Comparison of ENCODE assay signal across 10 cellular contexts in genomic region chr13:94419304-94419943, GRCh38.
DNase-seq lines count a peak whose midpoint lies in the region; ATAC-seq and TF ChIP-seq lines count a peak whose summit lies in the region.
"Had no signal": no experiment of that assay in that cellular context is flagged by ENCODE, and none has a peak within 500 bp of the region (broad histone marks: within the 10 kb centered on the region; RNA-seq: fewer than 3 reads in every experiment).

No MANE protein-coding gene starts in this region.

- H3K9me3 ChIP-seq in IMR-90 (ENCODE audit: control insufficient read depth, insufficient read depth, low read length) = no peaks in the 10 kb centered on the region
- H3K9me3 ChIP-seq in transverse colon = no peaks in the 10 kb centered on the region

- TF ChIP-seq EP300 in transverse colon (IDR thresholded peaks at IDR 0.05; ENCODE audit: low read depth) = no peak

- H3K18ac ChIP-seq in IMR-90 (ENCODE audit: low read depth, low read length) = no peak overlapping the region

- H3K27ac Mint-ChIP-seq in stimulated activated naive CD8-positive, alpha-beta T cell treated with anti-CD3 and anti-CD28 coated beads, Interleukin-15, Interleukin-2, amounts not matched to agents 100 ng/mL and 50 ng/mL, for 24 hours = peak overlapping the region; percentile 69

- H3K27ac ChIP-seq in IMR-90 (ENCODE audit: insufficient read depth, low read length) = no peak overlapping the region
- no peak overlapping the region for H3K27ac ChIP-seq in transverse colon
- H3K27ac ChIP-seq: KMS-11 had no signal

- H3K79me1 ChIP-seq in IMR-90 (ENCODE audit: low read depth in 1 of 2, low read length in 2 of 2) = no peaks in the 10 kb centered on the region

- peak; percentile 10 for DNase-seq in activated gamma-delta T cell treated with anti-CD3 and anti-CD28 coated beads, Interleukin-2, amount 50 U/mL, for 16 hours (ENCODE audit: low read depth)
- DNase-seq in activated gamma-delta T cell treated with Interleukin-2 at 50 U/mL for 16 hours (no peak), IMR-90 (peak; percentile 86), amniotic epithelial cell (ENCODE audit: low read depth) (peak; percentile 80), DMS79 treated with DMSO at 0.1 percent for 48 hours (lab: John Stamatoyannopoulos, UW) (no peak), transverse colon (no peak), GM20000 (ENCODE audit: low spot score) (no peak)
- DNase-seq: Calu3 had no signal

- H2BK120ac ChIP-seq in IMR-90 (ENCODE audit: low read depth, low read length) = no peak overlapping the region

- ATAC-seq in IMR-90 (ENCODE audit: low read depth) = peak; percentile 89

- no peak overlapping the region for H3K23ac ChIP-seq in IMR-90 (ENCODE audit: low read depth, low read length)

- H2BK5ac ChIP-seq in IMR-90 (ENCODE audit: low read depth, low read length, poor library complexity, severe bottlenecking) = no peak overlapping the region

- no peak overlapping the region for H2AFZ ChIP-seq in IMR-90 (replicated peaks; ENCODE audit: low read length, poor library complexity)

- no peaks in the 10 kb centered on the region for H3K4me1 ChIP-seq in IMR-90 (ENCODE audit: control insufficient read depth, insufficient read depth, low read length)
- H3K4me1 ChIP-seq in transverse colon = peaks cover 0 to 4% (median 0%) of the 10 kb centered on the region in 4 donors

- no peaks in the 10 kb centered on the region for H4K20me1 ChIP-seq in IMR-90 (ENCODE audit: insufficient read depth, low read length)

- no CpG with 5 or more reads among the region's 1 CpG for whole genome bisulfite sequencing in IMR-90 (ENCODE audit: extremely low coverage in 2 of 2, insufficient read length in 1 of 2), 2 experiments
- WGBS in transverse colon (ENCODE audit: low coverage in 1 of 2), 2 donors = 57 to 60% methylated on average over 1 of the region's 1 CpG

- H3K36me3 Mint-ChIP-seq in stimulated activated naive CD8-positive, alpha-beta T cell treated with anti-CD3 and anti-CD28 coated beads, Interleukin-15, Interleukin-2, amounts not matched to agents 100 ng/mL and 50 ng/mL, for 24 hours (ENCODE audit: low read depth) = peaks cover 24% of the 10 kb centered on the region

- in situ Hi-C loops in IMR-90 (cut with MboI; ENCODE audit: low sequenced_read_pairs) (no loop called here), transverse colon (cut with MboI; ENCODE audit: low pct_ligation_motif_present in 1 of 4, low pct_unique_long_range_greater_than_20kb in 1 of 4, low sequenced_read_pairs in 3 of 4) (no loop called here)

- H4K91ac ChIP-seq in IMR-90 (ENCODE audit: insufficient read depth, low read depth, low read length) = no peak overlapping the region

- H3K4ac ChIP-seq in IMR-90 (ENCODE audit: low read depth, low read length) = no peak overlapping the region

- H3K9ac ChIP-seq in IMR-90 (ENCODE audit: low read depth, low read length) = no peak overlapping the region
- H3K9ac ChIP-seq: KMS-11 had no signal

- H3K36me3 ChIP-seq in IMR-90 (ENCODE audit: control insufficient read depth, insufficient read depth, low read length) (no peaks in the 10 kb centered on the region), transverse colon (no peaks in the 10 kb centered on the region)

- no peaks in the 10 kb centered on the region for H3K27me3 Mint-ChIP-seq in stimulated activated naive CD8-positive, alpha-beta T cell treated with anti-CD3 and anti-CD28 coated beads, Interleukin-15, Interleukin-2, amounts not matched to agents 100 ng/mL and 50 ng/mL, for 24 hours

- dilution Hi-C loops in IMR-90 (cut with HindIII; ENCODE audit: low sequenced_read_pairs, unreplicated experiment) = no loop called here

- TF ChIP-seq POLR2A in IMR-90 (IDR thresholded peaks at IDR 0.05; ENCODE audit: low read depth, low read length) (no peak), transverse colon (IDR thresholded peaks at IDR 0.05) (no peak)

- H2AK9ac ChIP-seq in IMR-90 (replicated peaks; ENCODE audit: low read depth, low read length, poor library complexity) = no peak overlapping the region

- no peak overlapping the region for H2BK20ac ChIP-seq in IMR-90 (ENCODE audit: low read depth, low read length)

- H4K5ac ChIP-seq in IMR-90 (ENCODE audit: low read depth, low read length) = no peak overlapping the region

- no peaks in the 10 kb centered on the region for H3K9me1 ChIP-seq in IMR-90 (ENCODE audit: insufficient read depth, low read length)

- no peak overlapping the region for H3K56ac ChIP-seq in IMR-90 (ENCODE audit: extremely low read depth, insufficient read depth, low read length)

- intact Hi-C loops in IMR-90 (cut with micrococcal nuclease) (no loop called here), transverse colon (cut with DNase I; ENCODE audit: low total_unique reads) (no loop called here)

- H3K9me3 Mint-ChIP-seq in stimulated activated naive CD8-positive, alpha-beta T cell treated with anti-CD3 and anti-CD28 coated beads, Interleukin-15, Interleukin-2, amounts not matched to agents 100 ng/mL and 50 ng/mL, for 24 hours = peaks cover 17% of the 10 kb centered on the region

- H3K4me2 ChIP-seq in IMR-90 (ENCODE audit: low read depth, low read length) = no peak overlapping the region
- H3K4me2 ChIP-seq: KMS-11 had no signal

- POLR2A ChIA-PET in IMR-90 (lab: Charles Lee; ENCODE audit: unreplicated experiment) = no interaction called here

- peak overlapping the region; percentile 79 for H3K4me3 Mint-ChIP-seq in stimulated activated naive CD8-positive, alpha-beta T cell treated with anti-CD3 and anti-CD28 coated beads, Interleukin-15, Interleukin-2, amounts not matched to agents 100 ng/mL and 50 ng/mL, for 24 hours

- H3K4me1 Mint-ChIP-seq in stimulated activated naive CD8-positive, alpha-beta T cell treated with anti-CD3 and anti-CD28 coated beads, Interleukin-15, Interleukin-2, amounts not matched to agents 100 ng/mL and 50 ng/mL, for 24 hours (ENCODE audit: low read depth) = peaks cover 51% of the 10 kb centered on the region

- H3K14ac ChIP-seq in IMR-90 (replicated peaks; ENCODE audit: low read depth, low read length) = no peak overlapping the region

- H2AK5ac ChIP-seq in IMR-90 (ENCODE audit: low read depth, low read length) = no peak overlapping the region

- no TSS peak for BruUV-seq in IMR-90 (replicated peaks; lab: Mats Ljungman, UMichigan)

- no peak for TF ChIP-seq RAD21 in IMR-90 (IDR thresholded peaks at IDR 0.05; ENCODE audit: low read length)

- no peak overlapping the region for H2BK15ac ChIP-seq in IMR-90 (ENCODE audit: low read depth, low read length)

- H3K4me3 ChIP-seq in IMR-90 (ENCODE audit: insufficient read depth, low read depth, low read length) (no peak overlapping the region), transverse colon (no peak overlapping the region)

- H4K8ac ChIP-seq in IMR-90 (ENCODE audit: low read depth in 2 of 2, low read length in 2 of 2) = no peak overlapping the region

- TF ChIP-seq CTCF in IMR-90 (conservative IDR thresholded peaks at IDR 0.05; ENCODE audit: low read depth, low read length) (no peak), transverse colon (IDR thresholded peaks at IDR 0.05) (no peak), GM20000 (IDR thresholded peaks at IDR 0.05; ENCODE audit: extremely low read depth, missing control alignments) (no peak)

- CTCF ChIA-PET in IMR-90 (lab: Yijun Ruan, JAX) = no interaction called here

- H3K27me3 ChIP-seq in IMR-90 (ENCODE audit: control insufficient read depth, insufficient read depth, low read length) = peaks cover 7% of the 10 kb centered on the region
- no peaks in the 10 kb centered on the region for H3K27me3 ChIP-seq in transverse colon

TF ChIP-seq in IMR-90, 13 proteins besides CTCF, POLR2A, EP300 and RAD21:
- peak; percentile 24; the same call in 1 of the 2 replicates for TF ChIP-seq MAFK (IDR thresholded peaks at IDR 0.05; ENCODE audit: low read depth, low read length)
- TF ChIP-seq MXI1 (IDR thresholded peaks at IDR 0.05; ENCODE audit: borderline replicate concordance, low read depth, low read length) = no peak
- TF ChIP-seq ELK1 (IDR thresholded peaks at IDR 0.05; ENCODE audit: borderline replicate concordance, low read depth, low read length) = no peak
- no peak for TF ChIP-seq BHLHE40 (IDR thresholded peaks at IDR 0.05; ENCODE audit: low read depth, low read length)
- TF ChIP-seq MAZ (IDR thresholded peaks at IDR 0.05; ENCODE audit: borderline replicate concordance, low read depth, low read length) = no peak
- no peak for TF ChIP-seq NFE2L2 (IDR thresholded peaks at IDR 0.05; ENCODE audit: low read depth, low read length)
- TF ChIP-seq USF2 (IDR thresholded peaks at IDR 0.05; ENCODE audit: low read depth, low read length) = no peak
- no peak for TF ChIP-seq CHD1 (IDR thresholded peaks at IDR 0.05; ENCODE audit: low read depth, low read length)
- TF ChIP-seq SMC3 (IDR thresholded peaks at IDR 0.05; ENCODE audit: low read depth, low read length) = no peak
- TF ChIP-seq FOS (IDR thresholded peaks at IDR 0.05; ENCODE audit: low read depth, low read length) = 0 out of 2 replicates have a peak, but pooled peaks have one; percentile 25
- peak; percentile 42; the same call in 1 of the 2 replicates for TF ChIP-seq CEBPB (IDR thresholded peaks at IDR 0.05; ENCODE audit: low read depth, low read length)
- TF ChIP-seq RCOR1 (IDR thresholded peaks at IDR 0.05; ENCODE audit: insufficient replicate concordance, low read length) = no peak
- no peak for TF ChIP-seq RFX5 (IDR thresholded peaks at IDR 0.05; ENCODE audit: low read depth, low read length)

Comparison
In these comparisons a context has a peak if more than half of its experiments do, and no peak if none do; other contexts are left out.
1. DNase-seq: peak in activated gamma-delta T cell treated with anti-CD3 and anti-CD28 coated beads, Interleukin-2, amount 50 U/mL, for 16 hours (single experiment), IMR-90 (single experiment) and amniotic epithelial cell (single experiment); none in activated gamma-delta T cell treated with Interleukin-2 at 50 U/mL for 16 hours (single experiment), DMS79 treated with DMSO at 0.1 percent for 48 hours (single experiment), transverse colon (single experiment) and GM20000 (single experiment).